Comparison of ENCODE assay signal across 17 cellular contexts in genomic region chr18:26074256-26074655, GRCh38. TPM values are rescaled to one million over a fixed set of nuclear protein-coding genes. Genes with fewer than 3 reads are reported as not detected.
DNase-seq lines count a peak whose midpoint lies in the region; ATAC-seq, FAIRE-seq and TF ChIP-seq lines count a peak whose summit lies in the region.
"Had no signal": no experiment of that assay in that cellular context is flagged by ENCODE, and none has a peak within 500 bp of the region (broad histone marks: within the 10 kb centered on the region; RNA-seq: fewer than 3 reads in every experiment).

No MANE protein-coding gene starts in this region.

- no peak for ATAC-seq in GM19324 (IDR thresholded peaks at IDR 0.05; ENCODE audit: low FRiP score, unreplicated experiment)
- ATAC-seq: HepG2 had no signal

- peak overlapping the region; percentile 75 for H3K27ac ChIP-seq in VCaP
- H3K27ac ChIP-seq in kidney (ENCODE audit: low read depth in 2 of 2, low read length in 2 of 2) = no peak overlapping the region
- H3K27ac ChIP-seq: GM23248, SJSA1 had no signal

- DNase-seq in GM18507 (ENCODE audit: extremely low spot score, insufficient read length, low read depth) = no peak
- peak; percentile 8 for DNase-seq in MV-4-11 (lab: John Stamatoyannopoulos, UW)
- DNase-seq in kidney = no peak
- DNase-seq in SW 1271 (lab: John Stamatoyannopoulos, UW) = no peak
- no peak for DNase-seq in NCI-H524 (lab: John Stamatoyannopoulos, UW)
- no peak for DNase-seq in activated CD4-positive, CD25-positive, alpha-beta regulatory T cell treated with anti-CD3 and anti-CD28 coated beads, Interleukin-2, amount 50 U/mL, for 72 hours
- DNase-seq: COR-L47, GM23248, HCEC 1CT, MM.1S, NCI-H1105, NCI-H1694, NCI-H524 treated with DMSO at 0.1 percent for 48 hours had no signal

- H3K9me3 ChIP-seq in kidney (ENCODE audit: control insufficient read depth in 1 of 2, low read length in 2 of 2) = peaks cover 3 to 8% of the 10 kb centered on the region in 2 donors
- H3K9me3 ChIP-seq: SJSA1 had no signal

- H3K9ac ChIP-seq in kidney (ENCODE audit: low read length in 2 of 2) = no peak overlapping the region
- H3K9ac ChIP-seq: GM23248 had no signal

- H3K36me3 ChIP-seq in kidney (ENCODE audit: control insufficient read depth in 1 of 2, insufficient read depth in 2 of 2, low read length in 2 of 2) = peaks cover 17 to 19% of the 10 kb centered on the region in 2 donors

- H3K4me3 ChIP-seq in kidney (ENCODE audit: low read length in 2 of 2) = no peak overlapping the region
- H3K4me3 ChIP-seq: GM23248, SJSA1 had no signal

- no peak for TF ChIP-seq CTCF in VCaP (conservative IDR thresholded peaks at IDR 0.05)
- no peak for TF ChIP-seq CTCF in kidney (IDR thresholded peaks at IDR 0.05; ENCODE audit: borderline replicate concordance, extremely low read depth, insufficient read depth)

- no peaks in the 10 kb centered on the region for H3K4me1 ChIP-seq in kidney (ENCODE audit: control insufficient read depth in 1 of 2, insufficient read depth in 1 of 2, low read depth in 1 of 2, low read length in 2 of 2)
- H3K4me1 ChIP-seq: SJSA1 had no signal

- peak; percentile 21 for FAIRE-seq in GM18507 (lab: Jason Lieb, UNC)
- peak; percentile 15 for FAIRE-seq in kidney (lab: Jason Lieb, UNC)
- FAIRE-seq: HepG2 had no signal

- intact Hi-C loops in kidney (cut with DNase I) = no loop called here

RNA-seq across cellular contexts. Expression of gene SS18, which starts 16.2 kb away (rescaled TPM):
- total RNA-seq in kidney = 89.6 TPM
- 43.2 TPM for polyA plus RNA-seq in kidney (ENCODE audit: insufficient read depth, low read depth, low replicate concordance)

RNA-seq across cellular contexts. Expression of gene PSMA8, which starts 59.4 kb away (rescaled TPM):
- total RNA-seq in kidney = not detected
- polyA plus RNA-seq in kidney (ENCODE audit: insufficient read depth, low read depth, low replicate concordance) = not detected
- total RNA-seq: GM23248, HepG2, SJSA1 had no signal
- polyA plus RNA-seq: GM23248, HepG2 had no signal
